8 cellular contexts compared by ENCODE assay signal in the genomic region with DNA sequence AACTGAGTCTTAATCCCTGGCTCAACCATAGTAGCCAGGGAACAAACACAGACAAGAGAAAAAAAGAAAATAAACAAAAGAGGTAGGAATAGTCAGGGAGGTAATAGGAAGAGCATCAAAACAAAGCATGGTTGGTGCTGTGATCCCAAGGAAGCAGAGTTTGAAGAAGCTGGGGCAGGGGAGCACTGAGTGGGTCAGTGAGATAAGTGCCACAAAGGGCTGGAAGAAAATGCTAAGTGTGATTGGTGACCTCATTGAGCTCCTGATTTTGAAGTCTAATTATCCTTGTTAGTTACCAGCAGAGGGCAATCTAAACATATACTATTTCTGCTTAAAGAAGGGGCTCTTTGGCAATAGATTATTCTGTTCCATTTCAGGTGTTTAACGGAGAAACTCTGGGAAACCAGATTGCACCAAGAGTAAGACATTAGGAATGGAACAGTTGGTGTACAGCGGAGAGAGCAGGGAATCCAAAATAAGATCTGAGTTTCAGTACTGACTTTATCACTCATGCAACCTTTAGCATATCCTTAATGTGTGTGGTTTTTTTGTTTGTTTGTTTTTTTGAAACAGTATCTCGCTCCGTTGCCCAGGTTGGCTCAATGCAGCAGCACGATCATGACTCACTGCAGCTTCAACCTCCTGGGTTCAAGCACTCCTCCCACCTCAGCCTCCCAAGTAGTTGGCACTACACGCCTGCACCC. TPM values are rescaled to one million over a fixed set of nuclear protein-coding genes. Genes with fewer than 3 reads are reported as not detected.
DNase-seq lines count a peak whose midpoint lies in the region; ATAC-seq and TF ChIP-seq lines count a peak whose summit lies in the region.

No MANE protein-coding gene starts in this region.

- intact Hi-C loops in esophagus squamous epithelium (cut with DNase I), result no loop called here

- WGBS in esophagus squamous epithelium, 2 donors, result 58 to 67% methylated on average over 6 of the region's 6 CpGs

- no peak for TF ChIP-seq POLR2A in esophagus squamous epithelium (IDR thresholded peaks at IDR 0.05)

- no peaks in the 10 kb centered on the region for H4K20me1 ChIP-seq in neural progenitor cell (ENCODE audit: low read depth)

- peaks cover 32% of the 10 kb centered on the region for H3F3A ChIP-seq in neural progenitor cell (ENCODE audit: low read depth)

- H3K79me2 ChIP-seq in neural progenitor cell (ENCODE audit: low read depth), result no peaks in the 10 kb centered on the region

- no peaks in the 10 kb centered on the region for H3K9me3 Mint-ChIP-seq in neural progenitor cell

- no peak overlapping the region for H2AFZ ChIP-seq in neural progenitor cell (replicated peaks)

- no peaks in the 10 kb centered on the region for H3K27me3 Mint-ChIP-seq in neural progenitor cell (ENCODE audit: insufficient read depth, low read depth)

- H3K9ac ChIP-seq in neural progenitor cell, result no peak overlapping the region

- H3K27me3 ChIP-seq in esophagus squamous epithelium (no peaks in the 10 kb centered on the region), neural progenitor cell (no peaks in the 10 kb centered on the region)

- no peaks in the 10 kb centered on the region for H3K4me1 ChIP-seq in esophagus squamous epithelium
- peaks cover 13% of the 10 kb centered on the region for H3K4me1 ChIP-seq in neural progenitor cell

- H3K4me3 Mint-ChIP-seq in neural progenitor cell, result no peak overlapping the region

- peak in 5 of 6 experiments; percentile 25 to 60 (median 32) for TF ChIP-seq CTCF in esophagus squamous epithelium (IDR thresholded peaks at IDR 0.05)
- peak; percentile 66 for TF ChIP-seq CTCF in neural progenitor cell (IDR thresholded peaks at IDR 0.05)

- H3K4me3 ChIP-seq in esophagus squamous epithelium, result no peak overlapping the region
- no peak overlapping the region for H3K4me3 ChIP-seq in neural progenitor cell

- peak; percentile 62 for DNase-seq in Ammon's horn (ENCODE audit: low spot score)
- peak; percentile 71 for DNase-seq in NAMALWA (ENCODE audit: low spot score)
- peak; percentile 23 for DNase-seq in SHP77 treated with DMSO at 0.1 percent for 48 hours (lab: John Stamatoyannopoulos, UW)
- DNase-seq in esophagus squamous epithelium (lab: John Stamatoyannopoulos, UW), result no peak
- DNase-seq in neural progenitor cell (ENCODE audit: low spot score), result peak; percentile 71
- no peak for DNase-seq in GOT3 (lab: John Stamatoyannopoulos, UW)

- H3K27ac ChIP-seq in esophagus squamous epithelium (no peak overlapping the region), neural progenitor cell (no peak overlapping the region)

- peak; percentile 56 for ATAC-seq in GM18909 (IDR thresholded peaks at IDR 0.05; ENCODE audit: poor library complexity, unreplicated experiment)
- ATAC-seq in activated CD4-positive, CD25-positive, alpha-beta regulatory T cell treated with anti-CD3 and anti-CD28 coated beads, Interleukin-2, amount 50 U/mL, for 24 hours, result no peak

- H3K27ac Mint-ChIP-seq in neural progenitor cell, result no peak overlapping the region

- H3K4me2 ChIP-seq in neural progenitor cell, result no peak overlapping the region

- peaks cover 7% of the 10 kb centered on the region for H3K36me3 Mint-ChIP-seq in neural progenitor cell

- H3K9me3 ChIP-seq in esophagus squamous epithelium (no peaks in the 10 kb centered on the region), neural progenitor cell (ENCODE audit: low read depth) (no peaks in the 10 kb centered on the region)

- H3K36me3 ChIP-seq in esophagus squamous epithelium (peaks cover 0 to 61% (median 4%) of the 10 kb centered on the region in 3 donors), neural progenitor cell (no peaks in the 10 kb centered on the region)

- no peaks in the 10 kb centered on the region for H3K4me1 Mint-ChIP-seq in neural progenitor cell

RNA-seq across cellular contexts. Expression of a gene that starts 30.7 kb away (rescaled TPM):
- total RNA-seq in esophagus squamous epithelium (1 to 10 TPM in 2 of 4 donors, under 1 TPM in 2; 0.66 to 7.6 (median 2.8) TPM), neural progenitor cell (ENCODE audit: low replicate concordance) (0.56 and 3.8 TPM in 2 replicates)

Comparison
In these comparisons a context has a peak if more than half of its experiments do, and no peak if none do; other contexts are left out.
1. DNase-seq: peak in Ammon's horn (single experiment), NAMALWA (single experiment), SHP77 treated with DMSO at 0.1 percent for 48 hours (single experiment) and neural progenitor cell (single experiment); none in esophagus squamous epithelium (single experiment) and GOT3 (single experiment).